Comparison of ENCODE assay signal across 9 cellular contexts in genomic region chr19:2048104-2048958, GRCh38. TPM values are rescaled to one million over a fixed set of nuclear protein-coding genes. Genes with fewer than 3 reads are reported as not detected.
A peak's percentile ranks its signal among the peaks of the same experiment; 100 is the strongest.
DNase-seq lines count a peak whose midpoint lies in the region; ATAC-seq and TF ChIP-seq lines count a peak whose summit lies in the region.
"Had no signal": no experiment of that assay in that cellular context is flagged by ENCODE, and none has a peak within 500 bp of the region (broad histone marks: within the 10 kb centered on the region; RNA-seq: fewer than 3 reads in every experiment).

No MANE protein-coding gene starts in this region.

- H3K9ac ChIP-seq in HCT116 (ENCODE audit: low read length), result peak overlapping the region; percentile 45

- TF ChIP-seq CTCF in HCT116 (IDR thresholded peaks at IDR 0.05 in 2 of 3, conservative IDR thresholded peaks at IDR 0.05 in 1 of 3; ENCODE audit: borderline replicate concordance in 1 of 3, insufficient read depth in 1 of 3, low read depth in 2 of 3, low read length in 2 of 3), result no peak
- no peak for TF ChIP-seq CTCF in hepatocyte (IDR thresholded peaks at IDR 0.05; ENCODE audit: poor library complexity)

- ATAC-seq in HCT116, result no peak
- ATAC-seq in activated naive CD8-positive, alpha-beta T cell treated with anti-CD3 and anti-CD28 coated beads, Interleukin-2, amount 10 ng/mL, durations not matched to agents 7 days and 5 days (ENCODE audit: low read depth), result no peak
- ATAC-seq in stimulated activated naive CD8-positive, alpha-beta T cell treated with anti-CD3 and anti-CD28 coated beads, Interleukin-15, amount 100 ng/mL, for 72 hours, result no peak
- ATAC-seq in HG02571 (IDR thresholded peaks at IDR 0.05; ENCODE audit: unreplicated experiment), result no peak

- BruUV-seq in HCT116 (replicated peaks; lab: Mats Ljungman, UMichigan), result no TSS peak

- peaks cover 10% of the 10 kb centered on the region for H3K36me3 Mint-ChIP-seq in activated naive CD8-positive, alpha-beta T cell treated with anti-CD3 and anti-CD28 coated beads, Interleukin-2, amount 10 ng/mL, durations not matched to agents 7 days and 5 days

- peaks cover 5 to 15% of the 10 kb centered on the region in 2 experiments; a peak in 3 of 4 replicates for H3K36me3 ChIP-seq in HCT116 (ENCODE audit: control insufficient read depth in 1 of 2, insufficient read depth in 2 of 2, low read length in 2 of 2)
- H3K36me3 ChIP-seq in hepatocyte (replicated peaks; ENCODE audit: insufficient read depth, low read depth), result no peaks in the 10 kb centered on the region

- H3K27ac ChIP-seq in HCT116 (ENCODE audit: low read depth, low read length), result peak overlapping the region; percentile 56
- H3K27ac ChIP-seq in hepatocyte, result peak overlapping the region; percentile 91
- H3K27ac ChIP-seq: WERI-Rb-1 had no signal

- no peaks in the 10 kb centered on the region for H3K27me3 Mint-ChIP-seq in activated naive CD8-positive, alpha-beta T cell treated with anti-CD3 and anti-CD28 coated beads, Interleukin-2, amount 10 ng/mL, durations not matched to agents 7 days and 5 days
- H3K27me3 Mint-ChIP-seq in stimulated activated naive CD8-positive, alpha-beta T cell treated with anti-CD3 and anti-CD28 coated beads, Interleukin-15, amount 100 ng/mL, for 72 hours, result no peaks in the 10 kb centered on the region

- no peaks in the 10 kb centered on the region for H3K9me3 ChIP-seq in HCT116 (ENCODE audit: control insufficient read depth in 1 of 2, insufficient read depth in 1 of 2, low read depth in 1 of 2, low read length in 2 of 2)
- H3K9me3 ChIP-seq in hepatocyte (ENCODE audit: low read depth), result no peaks in the 10 kb centered on the region

- peaks cover 30% of the 10 kb centered on the region for H3K4me1 Mint-ChIP-seq in activated naive CD8-positive, alpha-beta T cell treated with anti-CD3 and anti-CD28 coated beads, Interleukin-2, amount 10 ng/mL, durations not matched to agents 7 days and 5 days
- H3K4me1 Mint-ChIP-seq in stimulated activated naive CD8-positive, alpha-beta T cell treated with anti-CD3 and anti-CD28 coated beads, Interleukin-15, amount 100 ng/mL, for 72 hours, result peaks cover 86% of the 10 kb centered on the region

- H3K4me2 ChIP-seq in HCT116 (ENCODE audit: low read length), result peak overlapping the region; percentile 100
- peak overlapping the region; percentile 87 for H3K4me2 ChIP-seq in hepatocyte

- H4K20me1 ChIP-seq in HCT116 (ENCODE audit: insufficient read depth) (peaks cover 5% of the 10 kb centered on the region; the same call in 1 of the 2 replicates), hepatocyte (ENCODE audit: insufficient read depth, poor library complexity, severe bottlenecking) (peaks cover 63% of the 10 kb centered on the region)

- H3K79me2 ChIP-seq in HCT116 (ENCODE audit: insufficient read depth, low read length) (peaks cover 52% of the 10 kb centered on the region), hepatocyte (peaks cover 53% of the 10 kb centered on the region)

- no peak for TF ChIP-seq POLR2A in HCT116 (IDR thresholded peaks at IDR 0.05; ENCODE audit: borderline replicate concordance, extremely low read depth, insufficient read depth, insufficient read length)

- no peaks in the 10 kb centered on the region for H3K9me3 Mint-ChIP-seq in activated naive CD8-positive, alpha-beta T cell treated with anti-CD3 and anti-CD28 coated beads, Interleukin-2, amount 10 ng/mL, durations not matched to agents 7 days and 5 days
- no peaks in the 10 kb centered on the region for H3K9me3 Mint-ChIP-seq in stimulated activated naive CD8-positive, alpha-beta T cell treated with anti-CD3 and anti-CD28 coated beads, Interleukin-15, amount 100 ng/mL, for 72 hours

- H3K27ac Mint-ChIP-seq in activated naive CD8-positive, alpha-beta T cell treated with anti-CD3 and anti-CD28 coated beads, Interleukin-2, amount 10 ng/mL, durations not matched to agents 7 days and 5 days, result peak overlapping the region; percentile 60
- peak overlapping the region in 1 of 2 donors; percentile 93 for H3K27ac Mint-ChIP-seq in stimulated activated naive CD8-positive, alpha-beta T cell treated with anti-CD3 and anti-CD28 coated beads, Interleukin-15, amount 100 ng/mL, for 72 hours

- no peak overlapping the region for H2AFZ ChIP-seq in HCT116 (ENCODE audit: low read depth, low read length, poor library complexity, severe bottlenecking)
- no peak overlapping the region for H2AFZ ChIP-seq in hepatocyte

- peak overlapping the region; percentile 91 for H3K4me3 Mint-ChIP-seq in activated naive CD8-positive, alpha-beta T cell treated with anti-CD3 and anti-CD28 coated beads, Interleukin-2, amount 10 ng/mL, durations not matched to agents 7 days and 5 days
- peak overlapping the region; percentile 89 to 92 for H3K4me3 Mint-ChIP-seq in stimulated activated naive CD8-positive, alpha-beta T cell treated with anti-CD3 and anti-CD28 coated beads, Interleukin-15, amount 100 ng/mL, for 72 hours

- WGBS in hepatocyte (ENCODE audit: low lambda C conversion rate, missing lambda C conversion rate), result 88% methylated on average over 15 of the region's 17 CpGs

- DNase-seq in HCT116 (ENCODE audit: low read depth, low spot score), result no peak
- DNase-seq in activated naive CD8-positive, alpha-beta T cell treated with anti-CD3 and anti-CD28 coated beads, Interleukin-2, amount 10 ng/mL, durations not matched to agents 7 days and 5 days, result no peak
- DNase-seq in hepatocyte (ENCODE audit: low spot score), result peak; percentile 4
- no peak for DNase-seq in stimulated activated naive CD8-positive, alpha-beta T cell treated with anti-CD3 and anti-CD28 coated beads, Interleukin-15, amount 100 ng/mL, for 72 hours
- no peak for DNase-seq in HuH-7.5 (ENCODE audit: low spot score)
- no peak for DNase-seq in RPMI8226
- no peak for DNase-seq in stimulated activated CD4-positive, alpha-beta T cell treated with anti-CD3 and anti-CD28 coated beads, Interleukin-2, amount 100 ng/mL, for 24 hours
- DNase-seq: WERI-Rb-1 had no signal

- H3K9me2 ChIP-seq in HCT116 (ENCODE audit: insufficient read depth) (no peaks in the 10 kb centered on the region), hepatocyte (replicated peaks; ENCODE audit: insufficient read depth) (no peaks in the 10 kb centered on the region)

- RAD21 ChIA-PET in HCT116 (lab: Charles Lee; ENCODE audit: low non-redundant PET in 1 of 2, low total read pairs in 2 of 2, uncharacterized antibody in 2 of 2, unreplicated experiment in 2 of 2), result no interaction called here

- H3K4me1 ChIP-seq in HCT116 (ENCODE audit: control insufficient read depth in 1 of 2, insufficient read depth in 2 of 2, low read length in 2 of 2) (peaks cover 49 to 81% of the 10 kb centered on the region in 2 experiments), hepatocyte (ENCODE audit: insufficient read depth) (peaks cover 30% of the 10 kb centered on the region)

- H3K4me3 ChIP-seq in HCT116 (replicated peaks in 1 of 2; ENCODE audit: low read depth in 1 of 2, low read length in 2 of 2) (peak overlapping the region in 1 of 2 experiments; percentile 2; a peak in 1 of 4 replicates), hepatocyte (no peak overlapping the region)

- POLR2A ChIA-PET in HCT116 (lab: Charles Lee), result interaction anchor here (1.0 to 4.3 kb wide), 5 partner anchors 9 to 17 kb away, joined by 3 to 17 read pairs (median 6); no protein-coding TSS in a partner anchor
- POLR2A ChIA-PET in activated naive CD8-positive, alpha-beta T cell treated with anti-CD3 and anti-CD28 coated beads, Interleukin-2, amount 10 ng/mL, durations not matched to agents 7 days and 5 days (lab: Charles Lee), result interaction anchor here (1.2 to 5.2 kb wide), 4 partner anchors 13 to 151 kb away, joined by 7 to 73 read pairs (median 8); no protein-coding TSS in a partner anchor

- intact Hi-C loops in HCT116 (cut with micrococcal nuclease), result no loop called here

- TF ChIP-seq RAD21 in HCT116 (IDR thresholded peaks at IDR 0.05; ENCODE audit: low read depth), result no peak

- CTCF ChIA-PET in HCT116 (lab: Charles Lee), result no interaction called here

- no peaks in the 10 kb centered on the region for H3K27me3 ChIP-seq in HCT116 (ENCODE audit: insufficient read depth, low read length)
- H3K27me3 ChIP-seq in hepatocyte, result no peaks in the 10 kb centered on the region

TF ChIP-seq in HCT116, 20 proteins besides CTCF, POLR2A, EP300 and RAD21:
- TF ChIP-seq TCF7L2 (IDR thresholded peaks at IDR 0.05; ENCODE audit: borderline replicate concordance, extremely low read depth, insufficient read depth, insufficient read length), result no peak
- TF ChIP-seq POLR2AphosphoS5 (IDR thresholded peaks at IDR 0.05; ENCODE audit: low read depth, low read length), result 0 out of 2 replicates have a peak, but pooled peaks have one; percentile 17

RNA-seq across cellular contexts. Expression of gene MKNK2, which starts 2.7 kb away (rescaled TPM):
- total RNA-seq in HCT116 (2021; ENCODE audit: unreplicated experiment) (271 TPM), hepatocyte (90.4 and 98.2 TPM in 2 replicates)
- 225 and 297 TPM in 2 replicates for polyA plus RNA-seq in HCT116 (2012)
- total RNA-seq in activated naive CD8-positive, alpha-beta T cell treated with anti-CD3 and anti-CD28 coated beads, Interleukin-2, amount 10 ng/mL, durations not matched to agents 7 days and 5 days, result 100 to 1,000 TPM; 319 to 341 TPM
- polyA plus RNA-seq in hepatocyte, result 126 and 136 TPM in 2 replicates

RNA-seq across cellular contexts. Expression of gene BTBD2, which starts 32.8 kb away (rescaled TPM):
- total RNA-seq in HCT116 (2021; ENCODE audit: unreplicated experiment) (112 TPM), hepatocyte (56.4 and 62.1 TPM in 2 replicates)
- polyA plus RNA-seq in HCT116 (2012), result 136 and 158 TPM in 2 replicates
- 10 to 100 TPM; 55.0 to 61.4 TPM for total RNA-seq in activated naive CD8-positive, alpha-beta T cell treated with anti-CD3 and anti-CD28 coated beads, Interleukin-2, amount 10 ng/mL, durations not matched to agents 7 days and 5 days
- polyA plus RNA-seq in hepatocyte, result 71.1 and 76.0 TPM in 2 replicates

RNA-seq across cellular contexts. Expression of gene MOB3A, which starts 47.8 kb away (rescaled TPM):
- total RNA-seq in HCT116 (2021; ENCODE audit: unreplicated experiment), result 32.1 TPM
- polyA plus RNA-seq in HCT116 (2012), result 39.3 and 39.8 TPM in 2 replicates
- total RNA-seq in activated naive CD8-positive, alpha-beta T cell treated with anti-CD3 and anti-CD28 coated beads, Interleukin-2, amount 10 ng/mL, durations not matched to agents 7 days and 5 days, result 100 to 1,000 TPM; 190 to 200 TPM
- 13.5 and 15.7 TPM in 2 replicates for total RNA-seq in hepatocyte
- polyA plus RNA-seq in hepatocyte, result 25.1 and 27.7 TPM in 2 replicates

RNA-seq across cellular contexts. Expression of gene IZUMO4, which starts 48.4 kb away (rescaled TPM):
- total RNA-seq in HCT116 (2021; ENCODE audit: unreplicated experiment), result 6.1 TPM
- polyA plus RNA-seq in HCT116 (2012), result 6.7 and 12.8 TPM in 2 replicates
- 10 to 100 TPM; 16.0 to 17.7 TPM for total RNA-seq in activated naive CD8-positive, alpha-beta T cell treated with anti-CD3 and anti-CD28 coated beads, Interleukin-2, amount 10 ng/mL, durations not matched to agents 7 days and 5 days
- total RNA-seq in hepatocyte, result 0.44 and 1.4 TPM in 2 replicates
- 2.8 and 4.0 TPM in 2 replicates for polyA plus RNA-seq in hepatocyte
